Comparison of ENCODE assay signal across 20 cellular contexts in the genomic region with DNA sequence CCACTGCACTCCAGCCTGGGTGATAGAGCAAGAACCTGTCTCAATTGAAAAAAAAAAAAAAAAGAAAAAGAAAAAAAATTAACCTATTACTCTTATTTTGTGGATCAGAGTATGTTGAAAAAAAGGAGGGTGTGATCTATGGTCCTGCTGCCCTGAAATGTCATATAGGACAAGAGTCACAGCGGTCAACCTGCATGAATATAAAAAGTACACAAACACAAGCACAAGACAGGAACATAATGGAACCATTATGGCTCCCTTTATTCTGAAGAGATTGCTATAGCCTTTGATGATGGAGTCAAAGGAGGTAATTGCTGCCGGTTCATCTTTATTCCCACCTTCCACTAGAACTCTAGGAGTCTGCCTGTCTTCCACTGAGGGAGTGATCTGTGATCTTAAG.
"Had no signal": no experiment of that assay in that cellular context is flagged by ENCODE, and none has a peak within 500 bp of the region (broad histone marks: within the 10 kb centered on the region; RNA-seq: fewer than 3 reads in every experiment).

No MANE protein-coding gene starts in this region.

- H3K9me3 Mint-ChIP-seq: activated CD4-positive, alpha-beta T cell treated with anti-CD3 and anti-CD28 coated beads, Interleukin-2, amount 10 ng/mL, durations not matched to agents 7 days and 5 days; activated naive CD4-positive, alpha-beta T cell treated with anti-CD3 and anti-CD28 coated beads for 36 hours; activated T-cell treated with anti-CD3 and anti-CD28 coated beads, Interleukin-2, amount 50 U/mL, for 4 hours; effector memory CD8-positive, alpha-beta T cell; nephron; T-helper 1 cell treated with Interleukin-12 subunit alpha and Interleukin-12 subunit beta and Interleukin-4 antibody, amounts not matched to agents 30 μg/mL and 1 μg/mL, for 36 hours had no signal

- H3K36me3 ChIP-seq: esophagus squamous epithelium, lower lobe of right lung, sigmoid colon had no signal

- H3K4me1 Mint-ChIP-seq: activated CD4-positive, alpha-beta T cell treated with anti-CD3 and anti-CD28 coated beads, Interleukin-2, amount 10 ng/mL, durations not matched to agents 7 days and 5 days; nephron had no signal

- H3K9me3 ChIP-seq: esophagus squamous epithelium, lower lobe of right lung, sigmoid colon, upper lobe of left lung had no signal

- DNase-seq: activated CD4-positive, alpha-beta T cell treated with anti-CD3 and anti-CD28 coated beads, Interleukin-2, amount 10 ng/mL, durations not matched to agents 7 days and 5 days; activated CD8-positive, alpha-beta T cell treated with anti-CD3 and anti-CD28 coated beads, Interleukin-2, amount 10 ng/mL, durations not matched to agents 7 days and 5 days; activated naive CD4-positive, alpha-beta T cell treated with anti-CD3 and anti-CD28 coated beads for 36 hours; activated T-cell treated with anti-CD3 and anti-CD28 coated beads, Interleukin-2, amount 50 U/mL, for 4 hours; anterior cingulate cortex; cerebellar nuclear complex; dermis blood vessel endothelial cell; effector memory CD8-positive, alpha-beta T cell; esophagus squamous epithelium; lower lobe of right lung; posterior cingulate gyrus; sigmoid colon; stimulated activated CD4-positive, alpha-beta T cell treated with anti-CD3 and anti-CD28 coated beads, Interleukin-12 subunit alpha, Interleukin-12 subunit beta, amount 100 ng/mL, for 4 hours; stimulated activated CD4-positive, alpha-beta T cell treated with anti-CD3 and anti-CD28 coated beads, Interleukin-1b, Interleukin-23, amount 100 ng/mL, for 48 hours; stimulated activated CD8-positive, alpha-beta memory T cell treated with anti-CD3 and anti-CD28 coated beads, Interleukin-4, amount 100 ng/mL, for 48 hours; stimulated activated naive CD8-positive, alpha-beta T cell treated with anti-CD3 and anti-CD28 coated beads, Interleukin-15, Interleukin-2, amounts not matched to agents 100 U/mL and 50 U/mL, for 24 hours; substantia nigra had no signal

- H3K27ac ChIP-seq: lower lobe of right lung, sigmoid colon had no signal

- H3K27ac Mint-ChIP-seq: activated CD4-positive, alpha-beta T cell treated with anti-CD3 and anti-CD28 coated beads, Interleukin-2, amount 10 ng/mL, durations not matched to agents 7 days and 5 days; activated CD8-positive, alpha-beta T cell treated with anti-CD3 and anti-CD28 coated beads, Interleukin-2, amount 10 ng/mL, durations not matched to agents 7 days and 5 days; activated naive CD4-positive, alpha-beta T cell treated with anti-CD3 and anti-CD28 coated beads for 36 hours; effector memory CD8-positive, alpha-beta T cell; nephron; T-helper 1 cell treated with Interleukin-12 subunit alpha and Interleukin-12 subunit beta and Interleukin-4 antibody, amounts not matched to agents 30 μg/mL and 1 μg/mL, for 36 hours had no signal

- H3K4me3 Mint-ChIP-seq: activated CD4-positive, alpha-beta T cell treated with anti-CD3 and anti-CD28 coated beads, Interleukin-2, amount 10 ng/mL, durations not matched to agents 7 days and 5 days; activated CD8-positive, alpha-beta T cell treated with anti-CD3 and anti-CD28 coated beads, Interleukin-2, amount 10 ng/mL, durations not matched to agents 7 days and 5 days; activated naive CD4-positive, alpha-beta T cell treated with anti-CD3 and anti-CD28 coated beads for 36 hours; activated T-cell treated with anti-CD3 and anti-CD28 coated beads, Interleukin-2, amount 50 U/mL, for 4 hours; effector memory CD8-positive, alpha-beta T cell; nephron; T-helper 1 cell treated with Interleukin-12 subunit alpha and Interleukin-12 subunit beta and Interleukin-4 antibody, amounts not matched to agents 30 μg/mL and 1 μg/mL, for 36 hours had no signal

- H3K4me3 ChIP-seq: esophagus squamous epithelium, lower lobe of right lung, sigmoid colon, upper lobe of left lung had no signal

- H3K4me1 ChIP-seq: lower lobe of right lung, sigmoid colon, upper lobe of left lung had no signal

- H3K27me3 ChIP-seq: esophagus squamous epithelium, sigmoid colon, upper lobe of left lung had no signal
